ENCODE assay signal across 26 cellular contexts in the genomic region with DNA sequence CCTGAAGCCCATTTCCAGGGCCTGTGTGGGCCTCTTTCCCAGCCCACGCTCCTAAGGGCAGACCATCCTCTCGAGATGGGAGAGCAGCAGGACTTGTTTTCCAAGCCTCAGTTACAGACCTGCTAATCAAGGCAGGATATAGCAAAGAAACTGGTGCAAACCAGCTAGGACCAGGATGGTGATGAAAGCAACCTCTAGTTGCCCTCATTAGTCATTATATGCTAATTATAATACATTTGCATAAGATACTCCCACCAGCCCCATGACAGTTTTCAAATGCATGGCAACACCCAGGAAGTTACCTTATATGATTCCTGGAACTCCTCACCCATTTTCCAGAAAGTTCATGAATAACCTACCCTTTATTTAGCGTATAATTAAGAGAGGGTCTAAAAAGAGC. TPM values are rescaled to one million over a fixed set of nuclear protein-coding genes. Genes with fewer than 3 reads are reported as not detected.
"Had no signal": no experiment of that assay in that cellular context is flagged by ENCODE, and none has a peak within 500 bp of the region (broad histone marks: within the 10 kb centered on the region; RNA-seq: fewer than 3 reads in every experiment).

No MANE protein-coding gene starts in this region.

- H3K36me3 ChIP-seq: gastrocnemius medialis, heart right ventricle, left ventricle myocardium inferior, neural progenitor cell, prostate gland, thyroid gland had no signal

- H3K4me3 Mint-ChIP-seq: activated CD4-positive, alpha-beta T cell treated with anti-CD3 and anti-CD28 coated beads, Interleukin-2, amount 10 ng/mL, durations not matched to agents 24 days and 14 days; immature natural killer cell; neural progenitor cell; WTC11 had no signal

- H3K4me3 ChIP-seq: dorsolateral prefrontal cortex, gastrocnemius medialis, heart right ventricle, left ventricle myocardium inferior, neural progenitor cell, prostate gland, thyroid gland had no signal

- H2AFZ ChIP-seq: neural progenitor cell had no signal

- H3K36me3 Mint-ChIP-seq: activated naive CD4-positive, alpha-beta T cell treated with anti-CD3 and anti-CD28 coated beads, Interleukin-2, amount 50 U/mL, for 72 hours; brain; immature natural killer cell; neural progenitor cell; WTC11 had no signal

- ATAC-seq: activated naive CD4-positive, alpha-beta T cell treated with anti-CD3 and anti-CD28 coated beads, Interleukin-2, amount 50 U/mL, for 72 hours; gastrocnemius medialis; heart right ventricle; right cardiac atrium; WTC11 had no signal

- H3K27me3 Mint-ChIP-seq: brain had no signal

- H3K9me3 ChIP-seq: gastrocnemius medialis, heart right ventricle, left ventricle myocardium inferior, prostate gland, thyroid gland had no signal

- H3K9ac ChIP-seq: neural progenitor cell had no signal

- H3K4me2 ChIP-seq: neural progenitor cell had no signal

- DNase-seq: activated CD4-positive, alpha-beta T cell treated with anti-CD3 and anti-CD28 coated beads, Interleukin-2, amount 10 ng/mL, durations not matched to agents 24 days and 14 days; activated CD8-positive, alpha-beta memory T cell treated with anti-CD3 and anti-CD28 coated beads for 24 hours; activated CD8-positive, alpha-beta memory T cell treated with anti-CD3 and anti-CD28 coated beads, Interleukin-2, amount 50 U/mL, for 48 hours; activated gamma-delta T cell treated with Interleukin-2 at 50 U/mL for 16 hours; amygdala; central memory CD4-positive, alpha-beta T cell; dorsolateral prefrontal cortex; gastrocnemius medialis; heart right ventricle; immature natural killer cell; kidney glomerular epithelial cell; left ventricle myocardium inferior; right cardiac atrium; stimulated activated CD4-positive, alpha-beta T cell treated with anti-CD3 and anti-CD28 coated beads, Interleukin-2, amount 100 ng/mL, for 24 hours; stimulated activated naive CD4-positive, alpha-beta T cell treated with Interleukin-2 at 50 U/mL for 16 hours; thyroid gland had no signal

- H3K9me3 Mint-ChIP-seq: activated CD4-positive, alpha-beta T cell treated with anti-CD3 and anti-CD28 coated beads, Interleukin-2, amount 10 ng/mL, durations not matched to agents 24 days and 14 days; activated naive CD4-positive, alpha-beta T cell treated with anti-CD3 and anti-CD28 coated beads, Interleukin-2, amount 50 U/mL, for 72 hours; immature natural killer cell had no signal

- FAIRE-seq: colon had no signal

- H3K4me1 ChIP-seq: gastrocnemius medialis, left ventricle myocardium inferior, prostate gland, thyroid gland had no signal

- H3K27ac ChIP-seq: dorsolateral prefrontal cortex, epithelial cell of prostate, gastrocnemius medialis, heart right ventricle, left ventricle myocardium inferior, neural progenitor cell, prostate gland, thyroid gland had no signal

- H3K27ac Mint-ChIP-seq: activated CD4-positive, alpha-beta T cell treated with anti-CD3 and anti-CD28 coated beads, Interleukin-2, amount 10 ng/mL, durations not matched to agents 24 days and 14 days; immature natural killer cell; neural progenitor cell; WTC11 had no signal

- H3K27me3 ChIP-seq: dorsolateral prefrontal cortex, gastrocnemius medialis, neural progenitor cell, thyroid gland had no signal

RNA-seq across cellular contexts. Expression of gene TRH, which starts 34.4 kb away (rescaled TPM):
- total RNA-seq: activated CD4-positive, alpha-beta T cell treated with anti-CD3 and anti-CD28 coated beads, Interleukin-2, amount 10 ng/mL, durations not matched to agents 24 days and 14 days; activated naive CD4-positive, alpha-beta T cell treated with anti-CD3 and anti-CD28 coated beads, Interleukin-2, amount 50 U/mL, for 72 hours; gastrocnemius medialis; left ventricle myocardium inferior; osteocyte; right cardiac atrium; subcutaneous adipose tissue; ureter had no signal
- polyA plus RNA-seq: immature natural killer cell, right cardiac atrium had no signal
